ENCODE assay signal across 8 cellular contexts in the genomic region with DNA sequence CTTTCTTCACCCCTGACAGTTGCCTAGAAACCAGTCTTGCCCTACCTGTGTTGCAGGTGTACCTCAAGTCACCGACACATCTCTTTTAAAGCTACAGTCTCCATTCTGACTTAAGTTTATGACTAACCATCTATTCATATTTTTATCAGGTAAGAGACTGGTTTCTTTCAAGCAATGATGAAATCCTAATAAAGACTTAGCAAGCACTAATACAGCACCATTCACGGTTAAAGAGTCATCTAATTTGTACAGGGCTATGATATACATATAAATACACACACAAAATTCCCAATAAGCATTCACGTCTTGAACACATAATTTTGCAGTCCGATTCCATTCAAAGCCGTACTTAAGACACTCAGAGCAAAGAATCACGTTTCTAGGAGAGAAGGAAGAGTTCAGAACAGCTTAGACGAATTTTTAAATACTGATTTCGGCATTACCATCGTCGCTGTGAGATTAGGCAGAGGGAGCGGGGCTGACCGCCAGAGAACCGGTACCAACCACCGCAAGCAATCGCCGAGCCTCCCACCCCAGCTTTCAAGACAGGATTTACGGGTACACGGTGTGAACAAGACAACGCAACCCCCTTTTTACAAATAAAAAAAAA. TPM values are rescaled to one million over a fixed set of nuclear protein-coding genes. Genes with fewer than 3 reads are reported as not detected.
DNase-seq lines count a peak whose midpoint lies in the region; ATAC-seq and TF ChIP-seq lines count a peak whose summit lies in the region.

No MANE protein-coding gene starts in this region.

- CTCF ChIA-PET in activated CD8-positive, alpha-beta T cell treated with anti-CD3 and anti-CD28 coated beads, Interleukin-2, amount 10 ng/mL, durations not matched to agents 7 days and 5 days (lab: Charles Lee): interaction anchor here (1.1 to 1.9 kb wide), 2 partner anchors 10 to 11 kb away, joined by 3 to 14 read pairs; no protein-coding TSS in a partner anchor

- H3K9me3 Mint-ChIP-seq in activated CD8-positive, alpha-beta T cell treated with anti-CD3 and anti-CD28 coated beads, Interleukin-2, amount 10 ng/mL, durations not matched to agents 7 days and 5 days (ENCODE audit: insufficient read depth): no peaks in the 10 kb centered on the region

- DNase-seq in SIG-M5 treated with dmso at 0.1 percent for 504 hours (lab: John Stamatoyannopoulos, UW; ENCODE audit: unreplicated experiment): peak; percentile 19
- DNase-seq in SIG-M5 (lab: John Stamatoyannopoulos, UW): no peak
- DNase-seq in activated CD8-positive, alpha-beta T cell treated with anti-CD3 and anti-CD28 coated beads, Interleukin-2, amount 10 ng/mL, durations not matched to agents 7 days and 5 days: no peak
- DNase-seq in iPS DF 6.9 (ENCODE audit: low read depth, low spot score): no peak
- no peak for DNase-seq in smooth muscle cell (lab: John Stamatoyannopoulos, UW; ENCODE audit: unreplicated experiment)
- DNase-seq in activated CD4-positive, CD25-positive, alpha-beta regulatory T cell (lab: John Stamatoyannopoulos, UW): no peak
- no peak for DNase-seq in NCI-H2081 (lab: John Stamatoyannopoulos, UW)

- H3K27me3 ChIP-seq in iPS DF 6.9 (ENCODE audit: control insufficient read depth, insufficient read depth, low read length) (no peaks in the 10 kb centered on the region; the same call in 1 of the 2 replicates), smooth muscle cell (ENCODE audit: low read depth) (no peaks in the 10 kb centered on the region)

- no peak overlapping the region for H3K27ac Mint-ChIP-seq in activated CD8-positive, alpha-beta T cell treated with anti-CD3 and anti-CD28 coated beads, Interleukin-2, amount 10 ng/mL, durations not matched to agents 7 days and 5 days

- H3K4me1 Mint-ChIP-seq in activated CD8-positive, alpha-beta T cell treated with anti-CD3 and anti-CD28 coated beads, Interleukin-2, amount 10 ng/mL, durations not matched to agents 7 days and 5 days (ENCODE audit: low read depth): peaks cover 10% of the 10 kb centered on the region

- peaks cover 59% of the 10 kb centered on the region for H3K79me2 ChIP-seq in smooth muscle cell (ENCODE audit: low read depth)

- H3F3A ChIP-seq in smooth muscle cell (ENCODE audit: low read depth): peaks cover 23% of the 10 kb centered on the region

- WGBS in iPS DF 6.9 (ENCODE audit: insufficient coverage, insufficient read length): no CpG with 5 or more reads among the region's 19 CpGs
- WGBS in smooth muscle cell (ENCODE audit: low lambda C conversion rate): 2% methylated on average over 19 of the region's 19 CpGs

- peak overlapping the region; percentile 92 for H3K4me3 ChIP-seq in iPS DF 6.9 (ENCODE audit: low read length)
- peak overlapping the region; percentile 89 for H3K4me3 ChIP-seq in smooth muscle cell

- peaks cover 53% of the 10 kb centered on the region for H3K27me3 Mint-ChIP-seq in activated CD8-positive, alpha-beta T cell treated with anti-CD3 and anti-CD28 coated beads, Interleukin-2, amount 10 ng/mL, durations not matched to agents 7 days and 5 days (ENCODE audit: low read depth)

- peak overlapping the region; percentile 65 for H3K4me3 Mint-ChIP-seq in activated CD8-positive, alpha-beta T cell treated with anti-CD3 and anti-CD28 coated beads, Interleukin-2, amount 10 ng/mL, durations not matched to agents 7 days and 5 days

- POLR2A ChIA-PET in activated CD8-positive, alpha-beta T cell treated with anti-CD3 and anti-CD28 coated beads, Interleukin-2, amount 10 ng/mL, durations not matched to agents 7 days and 5 days (lab: Charles Lee): interaction anchor here (0.6 to 1.0 kb wide), 2 partner anchors 11 to 128 kb away, joined by 3 read pairs; no protein-coding TSS in a partner anchor

- TF ChIP-seq CTCF in smooth muscle cell (IDR thresholded peaks at IDR 0.05; ENCODE audit: borderline replicate concordance, insufficient read depth, poor library complexity, severe bottlenecking): no peak

- H3K36me3 ChIP-seq in iPS DF 6.9 (ENCODE audit: control insufficient read depth, insufficient read depth, low read length) (no peaks in the 10 kb centered on the region; the same call in 1 of the 2 replicates), smooth muscle cell (ENCODE audit: low read depth) (no peaks in the 10 kb centered on the region)

- H3K9ac ChIP-seq in smooth muscle cell (ENCODE audit: low read depth): peak overlapping the region; percentile 90

- no peaks in the 10 kb centered on the region for H3K36me3 Mint-ChIP-seq in activated CD8-positive, alpha-beta T cell treated with anti-CD3 and anti-CD28 coated beads, Interleukin-2, amount 10 ng/mL, durations not matched to agents 7 days and 5 days (ENCODE audit: low read depth)

- peaks cover 59% of the 10 kb centered on the region for H4K20me1 ChIP-seq in smooth muscle cell (ENCODE audit: low read depth)

- peaks cover 7% of the 10 kb centered on the region; the same call in 1 of the 2 replicates for H3K4me1 ChIP-seq in iPS DF 6.9 (ENCODE audit: control insufficient read depth, insufficient read depth, low read length)
- H3K4me1 ChIP-seq in smooth muscle cell (ENCODE audit: low read depth): peaks cover 72% of the 10 kb centered on the region

- H3K9me3 ChIP-seq in iPS DF 6.9 (ENCODE audit: control insufficient read depth, insufficient read depth, low read length) (no peaks in the 10 kb centered on the region), smooth muscle cell (replicated peaks; ENCODE audit: low read depth) (no peaks in the 10 kb centered on the region)

- H3K27ac ChIP-seq in iPS DF 6.9 (ENCODE audit: low read length): no peak overlapping the region
- H3K27ac ChIP-seq in smooth muscle cell (ENCODE audit: low read depth): peak overlapping the region; percentile 93

- peak overlapping the region; percentile 94 for H3K4me2 ChIP-seq in smooth muscle cell

- H2AFZ ChIP-seq in smooth muscle cell (ENCODE audit: low read depth): no peak overlapping the region

- ATAC-seq in activated CD8-positive, alpha-beta T cell treated with anti-CD3 and anti-CD28 coated beads, Interleukin-2, amount 10 ng/mL, durations not matched to agents 7 days and 5 days: no peak
- no peak for ATAC-seq in GM18498 (IDR thresholded peaks at IDR 0.05; ENCODE audit: unreplicated experiment)

RNA-seq across cellular contexts. Expression of gene ERRFI1, which starts 0.9 kb away (rescaled TPM):
- total RNA-seq in activated CD8-positive, alpha-beta T cell treated with anti-CD3 and anti-CD28 coated beads, Interleukin-2, amount 10 ng/mL, durations not matched to agents 7 days and 5 days: under 1 TPM in 1 of 2 experiments, not detected in 1; 0.21 TPM
- 172 and 184 TPM in 2 replicates for total RNA-seq in smooth muscle cell
- 81.6 and 90.9 TPM in 2 replicates for polyA plus RNA-seq in smooth muscle cell

Comparison
In these comparisons a context has a peak if more than half of its experiments do, and no peak if none do; other contexts are left out.
1. RNA of gene ERRFI1, which starts 0.9 kb away (total RNA-seq): 172 to 184 TPM in smooth muscle cell; 0.21 TPM in activated CD8-positive, alpha-beta T cell treated with anti-CD3 and anti-CD28 coated beads, Interleukin-2, amount 10 ng/mL, durations not matched to agents 7 days and 5 days; every median in the first group is over 100 times any median in the second.